ENCODE assay signal across 1 cellular context in the genomic region with DNA sequence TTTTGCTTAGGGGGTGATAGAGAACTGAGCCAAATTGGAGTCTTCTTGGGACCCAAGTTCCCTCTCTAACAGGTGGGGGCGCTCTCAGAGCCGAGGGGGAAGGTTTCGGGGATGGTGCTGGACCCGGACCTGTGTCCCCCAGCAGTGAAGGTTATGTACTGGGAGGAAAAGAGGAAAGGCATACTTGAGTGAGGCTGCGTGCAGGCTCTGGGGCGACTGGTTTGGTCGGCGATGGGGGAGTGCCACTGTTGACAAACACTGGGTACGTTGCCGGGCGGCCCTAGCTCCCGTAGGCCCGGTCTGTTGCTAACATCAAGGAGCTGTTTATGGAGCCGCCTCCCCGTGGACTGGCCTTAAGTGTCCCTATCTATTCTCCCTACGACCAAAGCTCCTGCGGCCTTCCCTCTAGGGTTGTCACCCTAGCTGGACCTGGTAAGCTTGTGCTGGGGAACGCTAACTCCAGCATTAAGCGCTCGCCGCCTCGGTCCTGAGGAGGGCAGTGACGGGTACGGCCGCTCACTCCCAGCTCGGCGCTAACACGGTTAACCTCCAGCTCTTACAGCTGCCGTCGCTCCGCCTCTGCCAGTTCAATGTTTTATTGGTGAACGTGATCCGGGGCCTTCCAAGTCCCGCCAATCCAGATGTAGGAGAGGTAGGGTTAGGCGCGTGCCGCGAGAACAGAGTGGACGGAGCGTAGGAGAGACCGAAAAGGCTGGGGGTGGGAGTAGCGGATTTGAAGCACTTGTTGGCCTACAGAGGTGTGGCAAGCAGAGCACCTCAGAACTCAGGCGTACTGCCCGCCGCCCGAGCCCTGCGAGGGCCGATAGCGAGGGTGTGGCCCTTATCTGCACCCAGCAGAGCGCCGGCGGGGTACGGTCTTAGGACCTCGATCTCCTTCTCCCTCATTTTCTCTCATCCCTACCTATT.
TF ChIP-seq lines count a peak whose summit lies in the region.

PPOX (plus strand) TSS at position 685 of the 927 bp plus-strand sequence. CDS start 422 bp downstream, outside the sequence.

TF ChIP-seq in WTC11, 78 proteins besides CTCF, POLR2A, EP300 and RAD21 (continued from another document and continues in another):
- TF ChIP-seq, protein P1, sequence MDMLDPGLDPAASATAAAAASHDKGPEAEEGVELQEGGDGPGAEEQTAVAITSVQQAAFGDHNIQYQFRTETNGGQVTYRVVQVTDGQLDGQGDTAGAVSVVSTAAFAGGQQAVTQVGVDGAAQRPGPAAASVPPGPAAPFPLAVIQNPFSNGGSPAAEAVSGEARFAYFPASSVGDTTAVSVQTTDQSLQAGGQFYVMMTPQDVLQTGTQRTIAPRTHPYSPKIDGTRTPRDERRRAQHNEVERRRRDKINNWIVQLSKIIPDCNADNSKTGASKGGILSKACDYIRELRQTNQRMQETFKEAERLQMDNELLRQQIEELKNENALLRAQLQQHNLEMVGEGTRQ (CRISPR knock-in tag; IDR thresholded peaks at IDR 0.05) = peak; percentile 75
- TF ChIP-seq GTF2I (CRISPR knock-in tag; conservative IDR thresholded peaks at IDR 0.05) = no peak
- peak; percentile 46; the same call in 1 of the 2 replicates for TF ChIP-seq MYBL2 (CRISPR knock-in tag; IDR thresholded peaks at IDR 0.05)
- TF ChIP-seq NFATC4 (CRISPR knock-in tag; IDR thresholded peaks at IDR 0.05) = no peak
- TF ChIP-seq ZNF263 (CRISPR knock-in tag; IDR thresholded peaks at IDR 0.05; ENCODE audit: low read depth) = no peak
- no peak for TF ChIP-seq ZNF512 (CRISPR knock-in tag; IDR thresholded peaks at IDR 0.05; ENCODE audit: borderline replicate concordance)
- TF ChIP-seq USF1 (CRISPR knock-in tag; IDR thresholded peaks at IDR 0.05) = peak; percentile 64; the same call in 1 of the 2 replicates
- TF ChIP-seq ZNF416 (CRISPR knock-in tag; IDR thresholded peaks at IDR 0.05) = 0 out of 2 replicates have a peak, but pooled peaks have one; percentile 6
- no peak for TF ChIP-seq SOX15 (CRISPR knock-in tag; IDR thresholded peaks at IDR 0.05)
- TF ChIP-seq ZNF138 (CRISPR knock-in tag; conservative IDR thresholded peaks at IDR 0.05) = no peak
- TF ChIP-seq NR1H2 (CRISPR knock-in tag; IDR thresholded peaks at IDR 0.05) = no peak
- no peak for TF ChIP-seq JAZF1 (CRISPR knock-in tag; IDR thresholded peaks at IDR 0.05)
- peak; percentile 78 for TF ChIP-seq MAX (CRISPR knock-in tag; IDR thresholded peaks at IDR 0.05)
- TF ChIP-seq, protein P2, sequence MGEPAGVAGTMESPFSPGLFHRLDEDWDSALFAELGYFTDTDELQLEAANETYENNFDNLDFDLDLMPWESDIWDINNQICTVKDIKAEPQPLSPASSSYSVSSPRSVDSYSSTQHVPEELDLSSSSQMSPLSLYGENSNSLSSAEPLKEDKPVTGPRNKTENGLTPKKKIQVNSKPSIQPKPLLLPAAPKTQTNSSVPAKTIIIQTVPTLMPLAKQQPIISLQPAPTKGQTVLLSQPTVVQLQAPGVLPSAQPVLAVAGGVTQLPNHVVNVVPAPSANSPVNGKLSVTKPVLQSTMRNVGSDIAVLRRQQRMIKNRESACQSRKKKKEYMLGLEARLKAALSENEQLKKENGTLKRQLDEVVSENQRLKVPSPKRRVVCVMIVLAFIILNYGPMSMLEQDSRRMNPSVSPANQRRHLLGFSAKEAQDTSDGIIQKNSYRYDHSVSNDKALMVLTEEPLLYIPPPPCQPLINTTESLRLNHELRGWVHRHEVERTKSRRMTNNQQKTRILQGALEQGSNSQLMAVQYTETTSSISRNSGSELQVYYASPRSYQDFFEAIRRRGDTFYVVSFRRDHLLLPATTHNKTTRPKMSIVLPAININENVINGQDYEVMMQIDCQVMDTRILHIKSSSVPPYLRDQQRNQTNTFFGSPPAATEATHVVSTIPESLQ (CRISPR knock-in tag; IDR thresholded peaks at IDR 0.05) = no peak
- TF ChIP-seq TP53 (CRISPR knock-in tag; IDR thresholded peaks at IDR 0.05) = no peak
- no peak for TF ChIP-seq FOXP1 (CRISPR knock-in tag; IDR thresholded peaks at IDR 0.05; ENCODE audit: borderline replicate concordance)
- TF ChIP-seq ESRRA (CRISPR knock-in tag; IDR thresholded peaks at IDR 0.05; ENCODE audit: borderline replicate concordance) = no peak
- TF ChIP-seq IRF1 (CRISPR knock-in tag; IDR thresholded peaks at IDR 0.05) = no peak
- no peak for TF ChIP-seq AR (CRISPR knock-in tag; IDR thresholded peaks at IDR 0.05)
- TF ChIP-seq, protein P3, sequence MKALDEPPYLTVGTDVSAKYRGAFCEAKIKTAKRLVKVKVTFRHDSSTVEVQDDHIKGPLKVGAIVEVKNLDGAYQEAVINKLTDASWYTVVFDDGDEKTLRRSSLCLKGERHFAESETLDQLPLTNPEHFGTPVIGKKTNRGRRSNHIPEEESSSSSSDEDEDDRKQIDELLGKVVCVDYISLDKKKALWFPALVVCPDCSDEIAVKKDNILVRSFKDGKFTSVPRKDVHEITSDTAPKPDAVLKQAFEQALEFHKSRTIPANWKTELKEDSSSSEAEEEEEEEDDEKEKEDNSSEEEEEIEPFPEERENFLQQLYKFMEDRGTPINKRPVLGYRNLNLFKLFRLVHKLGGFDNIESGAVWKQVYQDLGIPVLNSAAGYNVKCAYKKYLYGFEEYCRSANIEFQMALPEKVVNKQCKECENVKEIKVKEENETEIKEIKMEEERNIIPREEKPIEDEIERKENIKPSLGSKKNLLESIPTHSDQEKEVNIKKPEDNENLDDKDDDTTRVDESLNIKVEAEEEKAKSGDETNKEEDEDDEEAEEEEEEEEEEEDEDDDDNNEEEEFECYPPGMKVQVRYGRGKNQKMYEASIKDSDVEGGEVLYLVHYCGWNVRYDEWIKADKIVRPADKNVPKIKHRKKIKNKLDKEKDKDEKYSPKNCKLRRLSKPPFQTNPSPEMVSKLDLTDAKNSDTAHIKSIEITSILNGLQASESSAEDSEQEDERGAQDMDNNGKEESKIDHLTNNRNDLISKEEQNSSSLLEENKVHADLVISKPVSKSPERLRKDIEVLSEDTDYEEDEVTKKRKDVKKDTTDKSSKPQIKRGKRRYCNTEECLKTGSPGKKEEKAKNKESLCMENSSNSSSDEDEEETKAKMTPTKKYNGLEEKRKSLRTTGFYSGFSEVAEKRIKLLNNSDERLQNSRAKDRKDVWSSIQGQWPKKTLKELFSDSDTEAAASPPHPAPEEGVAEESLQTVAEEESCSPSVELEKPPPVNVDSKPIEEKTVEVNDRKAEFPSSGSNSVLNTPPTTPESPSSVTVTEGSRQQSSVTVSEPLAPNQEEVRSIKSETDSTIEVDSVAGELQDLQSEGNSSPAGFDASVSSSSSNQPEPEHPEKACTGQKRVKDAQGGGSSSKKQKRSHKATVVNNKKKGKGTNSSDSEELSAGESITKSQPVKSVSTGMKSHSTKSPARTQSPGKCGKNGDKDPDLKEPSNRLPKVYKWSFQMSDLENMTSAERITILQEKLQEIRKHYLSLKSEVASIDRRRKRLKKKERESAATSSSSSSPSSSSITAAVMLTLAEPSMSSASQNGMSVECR (CRISPR knock-in tag; IDR thresholded peaks at IDR 0.05; ENCODE audit: borderline replicate concordance) = peak; percentile 46; the same call in 1 of the 2 replicates
- TF ChIP-seq, protein P4, sequence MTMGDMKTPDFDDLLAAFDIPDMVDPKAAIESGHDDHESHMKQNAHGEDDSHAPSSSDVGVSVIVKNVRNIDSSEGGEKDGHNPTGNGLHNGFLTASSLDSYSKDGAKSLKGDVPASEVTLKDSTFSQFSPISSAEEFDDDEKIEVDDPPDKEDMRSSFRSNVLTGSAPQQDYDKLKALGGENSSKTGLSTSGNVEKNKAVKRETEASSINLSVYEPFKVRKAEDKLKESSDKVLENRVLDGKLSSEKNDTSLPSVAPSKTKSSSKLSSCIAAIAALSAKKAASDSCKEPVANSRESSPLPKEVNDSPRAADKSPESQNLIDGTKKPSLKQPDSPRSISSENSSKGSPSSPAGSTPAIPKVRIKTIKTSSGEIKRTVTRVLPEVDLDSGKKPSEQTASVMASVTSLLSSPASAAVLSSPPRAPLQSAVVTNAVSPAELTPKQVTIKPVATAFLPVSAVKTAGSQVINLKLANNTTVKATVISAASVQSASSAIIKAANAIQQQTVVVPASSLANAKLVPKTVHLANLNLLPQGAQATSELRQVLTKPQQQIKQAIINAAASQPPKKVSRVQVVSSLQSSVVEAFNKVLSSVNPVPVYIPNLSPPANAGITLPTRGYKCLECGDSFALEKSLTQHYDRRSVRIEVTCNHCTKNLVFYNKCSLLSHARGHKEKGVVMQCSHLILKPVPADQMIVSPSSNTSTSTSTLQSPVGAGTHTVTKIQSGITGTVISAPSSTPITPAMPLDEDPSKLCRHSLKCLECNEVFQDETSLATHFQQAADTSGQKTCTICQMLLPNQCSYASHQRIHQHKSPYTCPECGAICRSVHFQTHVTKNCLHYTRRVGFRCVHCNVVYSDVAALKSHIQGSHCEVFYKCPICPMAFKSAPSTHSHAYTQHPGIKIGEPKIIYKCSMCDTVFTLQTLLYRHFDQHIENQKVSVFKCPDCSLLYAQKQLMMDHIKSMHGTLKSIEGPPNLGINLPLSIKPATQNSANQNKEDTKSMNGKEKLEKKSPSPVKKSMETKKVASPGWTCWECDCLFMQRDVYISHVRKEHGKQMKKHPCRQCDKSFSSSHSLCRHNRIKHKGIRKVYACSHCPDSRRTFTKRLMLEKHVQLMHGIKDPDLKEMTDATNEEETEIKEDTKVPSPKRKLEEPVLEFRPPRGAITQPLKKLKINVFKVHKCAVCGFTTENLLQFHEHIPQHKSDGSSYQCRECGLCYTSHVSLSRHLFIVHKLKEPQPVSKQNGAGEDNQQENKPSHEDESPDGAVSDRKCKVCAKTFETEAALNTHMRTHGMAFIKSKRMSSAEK (CRISPR knock-in tag; IDR thresholded peaks at IDR 0.05; ENCODE audit: borderline replicate concordance) = no peak
- TF ChIP-seq, protein P5, sequence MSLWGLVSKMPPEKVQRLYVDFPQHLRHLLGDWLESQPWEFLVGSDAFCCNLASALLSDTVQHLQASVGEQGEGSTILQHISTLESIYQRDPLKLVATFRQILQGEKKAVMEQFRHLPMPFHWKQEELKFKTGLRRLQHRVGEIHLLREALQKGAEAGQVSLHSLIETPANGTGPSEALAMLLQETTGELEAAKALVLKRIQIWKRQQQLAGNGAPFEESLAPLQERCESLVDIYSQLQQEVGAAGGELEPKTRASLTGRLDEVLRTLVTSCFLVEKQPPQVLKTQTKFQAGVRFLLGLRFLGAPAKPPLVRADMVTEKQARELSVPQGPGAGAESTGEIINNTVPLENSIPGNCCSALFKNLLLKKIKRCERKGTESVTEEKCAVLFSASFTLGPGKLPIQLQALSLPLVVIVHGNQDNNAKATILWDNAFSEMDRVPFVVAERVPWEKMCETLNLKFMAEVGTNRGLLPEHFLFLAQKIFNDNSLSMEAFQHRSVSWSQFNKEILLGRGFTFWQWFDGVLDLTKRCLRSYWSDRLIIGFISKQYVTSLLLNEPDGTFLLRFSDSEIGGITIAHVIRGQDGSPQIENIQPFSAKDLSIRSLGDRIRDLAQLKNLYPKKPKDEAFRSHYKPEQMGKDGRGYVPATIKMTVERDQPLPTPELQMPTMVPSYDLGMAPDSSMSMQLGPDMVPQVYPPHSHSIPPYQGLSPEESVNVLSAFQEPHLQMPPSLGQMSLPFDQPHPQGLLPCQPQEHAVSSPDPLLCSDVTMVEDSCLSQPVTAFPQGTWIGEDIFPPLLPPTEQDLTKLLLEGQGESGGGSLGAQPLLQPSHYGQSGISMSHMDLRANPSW (CRISPR knock-in tag; conservative IDR thresholded peaks at IDR 0.05; ENCODE audit: low read depth) = no peak
- TF ChIP-seq CBFB (CRISPR knock-in tag; IDR thresholded peaks at IDR 0.05; ENCODE audit: low read depth) = no peak
- TF ChIP-seq, protein P6, sequence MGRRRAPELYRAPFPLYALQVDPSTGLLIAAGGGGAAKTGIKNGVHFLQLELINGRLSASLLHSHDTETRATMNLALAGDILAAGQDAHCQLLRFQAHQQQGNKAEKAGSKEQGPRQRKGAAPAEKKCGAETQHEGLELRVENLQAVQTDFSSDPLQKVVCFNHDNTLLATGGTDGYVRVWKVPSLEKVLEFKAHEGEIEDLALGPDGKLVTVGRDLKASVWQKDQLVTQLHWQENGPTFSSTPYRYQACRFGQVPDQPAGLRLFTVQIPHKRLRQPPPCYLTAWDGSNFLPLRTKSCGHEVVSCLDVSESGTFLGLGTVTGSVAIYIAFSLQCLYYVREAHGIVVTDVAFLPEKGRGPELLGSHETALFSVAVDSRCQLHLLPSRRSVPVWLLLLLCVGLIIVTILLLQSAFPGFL (CRISPR knock-in tag; IDR thresholded peaks at IDR 0.05; ENCODE audit: borderline replicate concordance) = no peak
